8 cellular contexts compared by ENCODE assay signal in genomic region chr2:55282110-55282917, GRCh38. TPM values are rescaled to one million over a fixed set of nuclear protein-coding genes. Genes with fewer than 3 reads are reported as not detected.
DNase-seq lines count a peak whose midpoint lies in the region; ATAC-seq and TF ChIP-seq lines count a peak whose summit lies in the region.

No MANE protein-coding gene starts in this region.

- peaks cover 7% of the 10 kb centered on the region for H3K4me1 ChIP-seq in hepatocyte (ENCODE audit: insufficient read depth)

- peak overlapping the region; percentile 79 for H3K4me2 ChIP-seq in hepatocyte

- peak; percentile 60 for DNase-seq in NCI-H128 (lab: John Stamatoyannopoulos, UW; ENCODE audit: unreplicated experiment)
- peak; percentile 67 to 92 (median 81) for DNase-seq in T-helper 2 cell
- DNase-seq in anterior cingulate cortex (lab: John Stamatoyannopoulos, UW), result peak in 56 of 58 donors; percentile 21 to 88 (median 70)
- peak; percentile 93 for DNase-seq in hepatocyte (ENCODE audit: low spot score)
- DNase-seq in retinal pigment epithelial cell (ENCODE audit: low read depth), result peak; percentile 56
- no peak for DNase-seq in COLO829 (ENCODE audit: low spot score)

- ATAC-seq in HG02759 (IDR thresholded peaks at IDR 0.05; ENCODE audit: unreplicated experiment), result peak; percentile 98

- peaks cover 17% of the 10 kb centered on the region for H3K79me2 ChIP-seq in hepatocyte

- H3K36me3 ChIP-seq in hepatocyte (replicated peaks; ENCODE audit: insufficient read depth, low read depth), result no peaks in the 10 kb centered on the region

- H2AFZ ChIP-seq in hepatocyte, result peak overlapping the region; percentile 91

- no peaks in the 10 kb centered on the region for H3K9me2 ChIP-seq in hepatocyte (replicated peaks; ENCODE audit: insufficient read depth)

- TF ChIP-seq CTCF in GM12875 (IDR thresholded peaks at IDR 0.05; ENCODE audit: borderline replicate concordance, insufficient read depth, low read depth, low read length), result no peak
- no peak for TF ChIP-seq CTCF in hepatocyte (IDR thresholded peaks at IDR 0.05; ENCODE audit: poor library complexity)
- no peak for TF ChIP-seq CTCF in retinal pigment epithelial cell (conservative IDR thresholded peaks at IDR 0.05; ENCODE audit: low read depth, low read length)

- H3K27me3 ChIP-seq in hepatocyte, result no peaks in the 10 kb centered on the region

- H3K27ac ChIP-seq in hepatocyte, result peak overlapping the region; percentile 90

- 12% methylated on average over 59 of the region's 60 CpGs for WGBS in hepatocyte (ENCODE audit: low lambda C conversion rate, missing lambda C conversion rate)

- H3K4me3 ChIP-seq in GM12875 (ENCODE audit: low read depth, low read length) (peak overlapping the region; percentile 60), hepatocyte (peak overlapping the region; percentile 53), retinal pigment epithelial cell (ENCODE audit: low read length) (peak overlapping the region; percentile 75)

- H4K20me1 ChIP-seq in hepatocyte (ENCODE audit: insufficient read depth, poor library complexity, severe bottlenecking), result no peaks in the 10 kb centered on the region

- H3K9me3 ChIP-seq in hepatocyte (ENCODE audit: low read depth), result no peaks in the 10 kb centered on the region

RNA-seq across cellular contexts. Expression of gene MTIF2, which starts 13.3 kb away (rescaled TPM):
- 25.6 and 30.2 TPM in 2 replicates for total RNA-seq in hepatocyte
- 16.5 and 17.4 TPM in 2 replicates for polyA plus RNA-seq in hepatocyte

RNA-seq across cellular contexts. Expression of gene RPS27A, which starts 49.8 kb away (rescaled TPM):
- 1,542 and 1,777 TPM in 2 replicates for total RNA-seq in hepatocyte
- 601 and 608 TPM in 2 replicates for polyA plus RNA-seq in hepatocyte

RNA-seq across cellular contexts. Expression of gene CLHC1, which starts 50.2 kb away (rescaled TPM):
- 7.9 and 21.1 TPM in 2 replicates for total RNA-seq in hepatocyte
- polyA plus RNA-seq in hepatocyte, result 7.3 and 10.6 TPM in 2 replicates
